Comparison of ENCODE assay signal across 1 cellular context in the genomic region with DNA sequence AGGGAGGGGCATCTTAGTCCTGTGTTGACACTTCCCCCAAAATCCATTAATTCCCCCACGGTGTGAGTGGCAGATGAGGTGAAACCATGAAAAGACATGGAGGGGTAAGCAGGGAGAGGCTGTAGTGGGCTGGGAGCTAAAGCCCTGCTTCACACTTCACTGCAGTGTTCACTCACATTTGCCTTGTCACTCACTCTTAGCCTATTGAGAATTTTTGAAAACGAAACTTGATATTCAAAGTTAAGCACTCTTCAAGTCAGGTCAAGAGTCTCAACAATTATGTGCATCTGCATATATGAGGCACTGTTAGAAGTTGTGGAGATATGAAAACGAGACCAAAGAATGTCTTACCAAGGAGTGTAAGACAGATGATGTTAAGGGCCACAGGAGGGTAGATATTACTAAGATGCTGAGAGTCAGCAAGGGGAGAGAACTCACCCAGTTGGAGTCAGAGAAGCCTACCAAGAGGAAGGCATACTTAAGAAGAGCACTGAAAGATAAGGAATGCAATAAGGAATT.
TF ChIP-seq lines count a peak whose summit lies in the region.

No MANE protein-coding gene starts in this region.

TF ChIP-seq in H1, 55 proteins besides CTCF, POLR2A, EP300 and RAD21 (continued from another document):
- TF ChIP-seq, protein P1, sequence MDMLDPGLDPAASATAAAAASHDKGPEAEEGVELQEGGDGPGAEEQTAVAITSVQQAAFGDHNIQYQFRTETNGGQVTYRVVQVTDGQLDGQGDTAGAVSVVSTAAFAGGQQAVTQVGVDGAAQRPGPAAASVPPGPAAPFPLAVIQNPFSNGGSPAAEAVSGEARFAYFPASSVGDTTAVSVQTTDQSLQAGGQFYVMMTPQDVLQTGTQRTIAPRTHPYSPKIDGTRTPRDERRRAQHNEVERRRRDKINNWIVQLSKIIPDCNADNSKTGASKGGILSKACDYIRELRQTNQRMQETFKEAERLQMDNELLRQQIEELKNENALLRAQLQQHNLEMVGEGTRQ (IDR thresholded peaks at IDR 0.05; ENCODE audit: low read length): no peak
- TF ChIP-seq TCF12 (IDR thresholded peaks at IDR 0.05; ENCODE audit: low read depth, low read length) (no peak), GABPA (IDR thresholded peaks at IDR 0.05; ENCODE audit: borderline replicate concordance, insufficient read depth, low read length) (no peak), BCL11A (IDR thresholded peaks at IDR 0.05; ENCODE audit: low read depth in 2 of 2, low read length in 2 of 2) (no peak), PHF8 (conservative IDR thresholded peaks at IDR 0.05; ENCODE audit: low read depth, low read length) (no peak)
- TF ChIP-seq, protein P2, sequence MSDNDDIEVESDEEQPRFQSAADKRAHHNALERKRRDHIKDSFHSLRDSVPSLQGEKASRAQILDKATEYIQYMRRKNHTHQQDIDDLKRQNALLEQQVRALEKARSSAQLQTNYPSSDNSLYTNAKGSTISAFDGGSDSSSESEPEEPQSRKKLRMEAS (IDR thresholded peaks at IDR 0.05): no peak
